16 cellular contexts compared by ENCODE assay signal in the genomic region with DNA sequence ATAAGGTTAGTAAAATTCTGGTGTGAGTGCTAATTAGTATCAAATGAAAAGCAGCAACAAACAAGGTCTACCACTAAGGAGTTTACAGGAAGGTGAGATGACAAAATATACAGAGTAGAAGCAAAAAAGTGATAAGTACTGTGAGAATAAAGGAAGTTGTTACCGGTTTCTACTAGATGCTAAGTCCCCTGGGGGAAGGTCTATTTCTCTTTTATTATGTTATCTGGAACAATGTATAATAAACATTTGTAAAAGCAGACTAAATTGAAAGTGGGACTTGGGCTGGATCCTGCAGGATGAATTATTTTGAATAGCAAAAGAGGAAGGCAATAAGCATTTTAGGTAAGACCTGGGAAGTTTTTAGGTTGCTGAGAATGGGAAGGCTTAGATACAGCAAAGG.
"Had no signal": no experiment of that assay in that cellular context is flagged by ENCODE, and none has a peak within 500 bp of the region (broad histone marks: within the 10 kb centered on the region; RNA-seq: fewer than 3 reads in every experiment).

No MANE protein-coding gene starts in this region.

- H3K4me3 ChIP-seq: adrenal gland, dorsolateral prefrontal cortex, gastrocnemius medialis, lung, thyroid gland had no signal

- H3K36me3 ChIP-seq: adrenal gland, gastrocnemius medialis, thyroid gland, WERI-Rb-1 had no signal

- ATAC-seq: gastrocnemius medialis; left colon; naive thymus-derived CD8-positive, alpha-beta T cell had no signal

- H2AFZ ChIP-seq: parathyroid adenoma had no signal

- H3K79me2 ChIP-seq: parathyroid adenoma had no signal

- H3K27me3 Mint-ChIP-seq: activated CD4-positive, alpha-beta memory T cell treated with anti-CD3 and anti-CD28 coated beads, Interleukin-2, amount 10 ng/mL, durations not matched to agents 7 days and 5 days; activated naive CD4-positive, alpha-beta T cell treated with anti-CD3 and anti-CD28 coated beads, Interleukin-2, amount 50 U/mL, for 24 hours; activated T-cell treated with anti-CD3 and anti-CD28 coated beads, Interleukin-2, amount 50 U/mL, for 24 hours; naive thymus-derived CD8-positive, alpha-beta T cell had no signal

- H3K4me1 Mint-ChIP-seq: activated naive CD4-positive, alpha-beta T cell treated with anti-CD3 and anti-CD28 coated beads, Interleukin-2, amount 50 U/mL, for 24 hours had no signal

- H3K4me1 ChIP-seq: adrenal gland, gastrocnemius medialis, parathyroid adenoma, thyroid gland had no signal

- H3K4me3 Mint-ChIP-seq: activated CD4-positive, alpha-beta memory T cell treated with anti-CD3 and anti-CD28 coated beads, Interleukin-2, amount 10 ng/mL, durations not matched to agents 7 days and 5 days; activated naive CD4-positive, alpha-beta T cell treated with anti-CD3 and anti-CD28 coated beads, Interleukin-2, amount 50 U/mL, for 24 hours; activated T-cell treated with anti-CD3 and anti-CD28 coated beads, Interleukin-2, amount 50 U/mL, for 24 hours; naive thymus-derived CD8-positive, alpha-beta T cell had no signal

- H3K27ac Mint-ChIP-seq: activated CD4-positive, alpha-beta memory T cell treated with anti-CD3 and anti-CD28 coated beads, Interleukin-2, amount 10 ng/mL, durations not matched to agents 7 days and 5 days; activated naive CD4-positive, alpha-beta T cell treated with anti-CD3 and anti-CD28 coated beads, Interleukin-2, amount 50 U/mL, for 24 hours; activated T-cell treated with anti-CD3 and anti-CD28 coated beads, Interleukin-2, amount 50 U/mL, for 24 hours; naive thymus-derived CD8-positive, alpha-beta T cell had no signal

- H3K27ac ChIP-seq: adrenal gland, gastrocnemius medialis, parathyroid adenoma, thyroid gland, WERI-Rb-1 had no signal

- H3K27me3 ChIP-seq: adrenal gland, dorsolateral prefrontal cortex, gastrocnemius medialis, thyroid gland had no signal

- H3K9me3 Mint-ChIP-seq: activated CD4-positive, alpha-beta memory T cell treated with anti-CD3 and anti-CD28 coated beads, Interleukin-2, amount 10 ng/mL, durations not matched to agents 7 days and 5 days; activated naive CD4-positive, alpha-beta T cell treated with anti-CD3 and anti-CD28 coated beads, Interleukin-2, amount 50 U/mL, for 24 hours; activated T-cell treated with anti-CD3 and anti-CD28 coated beads, Interleukin-2, amount 50 U/mL, for 24 hours; naive thymus-derived CD8-positive, alpha-beta T cell had no signal

- DNase-seq: activated CD4-positive, alpha-beta memory T cell treated with anti-CD3 and anti-CD28 coated beads, Interleukin-2, amount 10 ng/mL, durations not matched to agents 7 days and 5 days; activated CD4-positive, alpha-beta T cell treated with anti-CD3 and anti-CD28 coated beads for 4 hours; activated T-cell treated with anti-CD3 and anti-CD28 coated beads, Interleukin-2, amount 50 U/mL, for 24 hours; adrenal gland; dorsolateral prefrontal cortex; erythroblast; gastrocnemius medialis; left colon; naive thymus-derived CD8-positive, alpha-beta T cell; stimulated activated CD4-positive, alpha-beta T cell treated with anti-CD3 and anti-CD28 coated beads, Interleukin-1b, Interleukin-23, amount 100 ng/mL, for 48 hours; T-helper 9 cell; thyroid gland; WERI-Rb-1 had no signal
